Comparison of ENCODE assay signal across 11 cellular contexts in the genomic region with DNA sequence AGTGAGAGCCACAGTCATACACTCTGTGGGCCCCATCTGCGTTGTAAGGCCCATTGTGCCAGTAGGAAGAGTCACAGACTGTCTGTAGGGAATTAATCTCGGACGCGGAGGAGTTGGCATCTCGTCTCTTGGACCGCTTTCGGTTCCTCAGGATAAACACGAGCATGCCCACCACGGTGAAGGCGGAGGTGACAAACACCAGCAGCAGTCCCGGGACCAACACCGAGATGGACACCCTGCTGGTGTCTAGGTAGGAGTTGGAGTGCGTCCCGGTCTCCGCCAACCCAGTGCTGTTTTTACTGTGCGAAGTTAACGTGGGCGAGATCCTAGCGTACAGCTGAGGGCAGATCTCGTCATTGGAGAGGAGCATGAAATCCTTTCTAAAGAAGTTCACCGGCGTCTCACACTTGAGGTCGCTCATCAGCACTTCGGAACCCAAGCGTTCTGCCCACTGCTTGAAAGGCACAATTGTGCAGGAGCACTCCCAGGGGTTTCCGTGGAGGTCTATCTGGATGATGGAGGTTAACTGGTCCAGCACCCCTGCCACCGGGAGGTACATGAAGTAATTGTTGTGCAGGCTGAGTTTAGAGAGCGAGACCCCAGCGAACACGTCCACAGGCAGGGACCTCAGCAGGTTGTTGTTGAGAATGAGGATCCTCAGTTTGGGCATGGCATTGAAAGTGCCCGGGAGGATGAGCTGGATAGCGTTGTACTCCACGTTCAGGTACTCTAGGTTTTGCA. TPM values are rescaled to one million over a fixed set of nuclear protein-coding genes. Genes with fewer than 3 reads are reported as not detected.
DNase-seq lines count a peak whose midpoint lies in the region; ATAC-seq and TF ChIP-seq lines count a peak whose summit lies in the region.
"Had no signal": no experiment of that assay in that cellular context is flagged by ENCODE, and none has a peak within 500 bp of the region (broad histone marks: within the 10 kb centered on the region; RNA-seq: fewer than 3 reads in every experiment).

No MANE protein-coding gene starts in this region.

- H3K36me3 ChIP-seq in SK-N-SH (replicated peaks in 1 of 2; ENCODE audit: control insufficient read depth in 1 of 2, insufficient read depth in 2 of 2, low read length in 1 of 2) (no peaks in the 10 kb centered on the region), esophagus squamous epithelium (no peaks in the 10 kb centered on the region), neuron (ENCODE audit: insufficient read depth, low read length) (no peaks in the 10 kb centered on the region)

- no peaks in the 10 kb centered on the region for H4K20me1 ChIP-seq in SK-N-SH (ENCODE audit: insufficient read depth)

- H3K27me3 ChIP-seq in SK-N-SH (ENCODE audit: insufficient read depth) (peaks cover 41% of the 10 kb centered on the region), esophagus squamous epithelium (peaks cover 0 to 68% (median 9%) of the 10 kb centered on the region in 4 donors), neuron (ENCODE audit: insufficient read depth, low read length) (no peaks in the 10 kb centered on the region)

- H3K4me3 ChIP-seq in AG04449 (ENCODE audit: low read depth, low read length): peak overlapping the region; percentile 65
- peak overlapping the region; percentile 20 to 22; a peak in 2 of 4 replicates for H3K4me3 ChIP-seq in SK-N-SH (ENCODE audit: low read depth in 2 of 2, low read length in 1 of 2)
- peak overlapping the region in 3 of 4 donors; percentile 9 to 46 (median 21) for H3K4me3 ChIP-seq in esophagus squamous epithelium
- peak overlapping the region; percentile 63 for H3K4me3 ChIP-seq in neuron (ENCODE audit: low read length)
- H3K4me3 ChIP-seq: psoas muscle had no signal

- CTCF ChIA-PET in AG04449 (lab: Yijun Ruan, JAX): no interaction called here
- CTCF ChIA-PET in SK-N-SH (lab: Yijun Ruan, JAX): no interaction called here

- no peak overlapping the region for H3K9ac ChIP-seq in SK-N-SH

- H3K27ac ChIP-seq in SK-N-SH (ENCODE audit: low read depth in 2 of 2, low read length in 1 of 2): no peak overlapping the region
- H3K27ac ChIP-seq in esophagus squamous epithelium: no peak overlapping the region
- H3K27ac ChIP-seq: psoas muscle had no signal

- no peak for TF ChIP-seq CTCF in AG04449 (IDR thresholded peaks at IDR 0.05; ENCODE audit: insufficient read depth, low read length, missing control alignments)
- no peak for TF ChIP-seq CTCF in SK-N-SH (IDR thresholded peaks at IDR 0.05)
- no peak for TF ChIP-seq CTCF in esophagus squamous epithelium (IDR thresholded peaks at IDR 0.05)

- no peaks in the 10 kb centered on the region for H3K9me2 ChIP-seq in SK-N-SH

- H3F3A ChIP-seq in SK-N-SH (replicated peaks; ENCODE audit: insufficient read depth): no peaks in the 10 kb centered on the region

- TF ChIP-seq POLR2A in esophagus squamous epithelium (IDR thresholded peaks at IDR 0.05): no peak

- no peak for ATAC-seq in HG03439 (IDR thresholded peaks at IDR 0.05; ENCODE audit: unreplicated experiment)
- ATAC-seq: psoas muscle had no signal

- no peak for TF ChIP-seq RAD21 in SK-N-SH (IDR thresholded peaks at IDR 0.05; ENCODE audit: low read length)

- intact Hi-C loops in esophagus squamous epithelium (cut with DNase I): no loop called here

- H3K9me3 ChIP-seq in SK-N-SH (no peaks in the 10 kb centered on the region), esophagus squamous epithelium (no peaks in the 10 kb centered on the region), neuron (ENCODE audit: low read length) (peaks cover 4% of the 10 kb centered on the region)
- H3K9me3 ChIP-seq: psoas muscle had no signal

- H3K4me2 ChIP-seq in SK-N-SH: peak overlapping the region; percentile 41

- peaks cover 0 to 3% of the 10 kb centered on the region in 2 experiments; a peak in 1 of 4 replicates for H3K4me1 ChIP-seq in SK-N-SH (ENCODE audit: control insufficient read depth in 1 of 2, insufficient read depth in 2 of 2, low read depth in 1 of 2, low read length in 1 of 2)
- peaks cover 0 to 39% (median 0%) of the 10 kb centered on the region in 3 donors for H3K4me1 ChIP-seq in esophagus squamous epithelium
- peaks cover 5% of the 10 kb centered on the region for H3K4me1 ChIP-seq in neuron (ENCODE audit: insufficient read depth, low read length)
- H3K4me1 ChIP-seq: psoas muscle had no signal

- WGBS in SK-N-SH (ENCODE audit: low lambda C conversion rate): 4% methylated on average over 11 of the region's 33 CpGs
- WGBS in esophagus squamous epithelium, 2 donors: 22 to 31% methylated on average over 10 to 17 of the region's 33 CpGs

- TF ChIP-seq EP300 in SK-N-SH (IDR thresholded peaks at IDR 0.05; ENCODE audit: borderline replicate concordance in 1 of 2, low read depth in 1 of 2, low read length in 1 of 2): no peak

- DNase-seq in AG04449 (ENCODE audit: low read depth, low spot score) (no peak), SK-N-SH (no peak), esophagus squamous epithelium (lab: John Stamatoyannopoulos, UW) (no peak), NCI-H446 (lab: John Stamatoyannopoulos, UW) (no peak), NCI-H2227 (lab: John Stamatoyannopoulos, UW; ENCODE audit: unreplicated experiment) (no peak)
- DNase-seq in activated CD8-positive, alpha-beta memory T cell treated with anti-CD3 and anti-CD28 coated beads, Interleukin-2, amount 50 U/mL, for 48 hours: no peak
- DNase-seq: psoas muscle; stimulated activated naive CD4-positive, alpha-beta T cell had no signal

- H2AFZ ChIP-seq in SK-N-SH (ENCODE audit: low read depth) (no peak overlapping the region), neuron (ENCODE audit: low read depth, low read length) (no peak overlapping the region)

- H3K79me2 ChIP-seq in SK-N-SH (ENCODE audit: insufficient read depth): no peaks in the 10 kb centered on the region

- POLR2A ChIA-PET in AG04449 (lab: Yijun Ruan, JAX): no interaction called here
- POLR2A ChIA-PET in SK-N-SH (lab: Yijun Ruan, JAX): interaction anchor here (0.6 kb wide), 1 partner anchor 1221 kb away, joined by 3 read pairs; no protein-coding TSS in a partner anchor

TF ChIP-seq in SK-N-SH, 30 proteins besides CTCF, POLR2A, EP300 and RAD21:
- no peak for TF ChIP-seq GABPA (IDR thresholded peaks at IDR 0.05; ENCODE audit: low read depth)
TF ChIP-seq in SK-N-SH: peak in this region for 0.

RNA-seq across cellular contexts. Expression of a gene that starts 2.7 kb away (rescaled TPM):
- polyA plus RNA-seq in SK-N-SH (2012; rRNA removed): not detected in 2 replicates
- not detected in 2 replicates for polyA plus RNA-seq in SK-N-SH (2012; cell fraction: cytosol; rRNA removed)
- not detected in 2 replicates for polyA plus RNA-seq in SK-N-SH (2012; cell fraction: nucleus; rRNA removed)
- not detected for total RNA-seq in esophagus squamous epithelium
- total RNA-seq: fibroblast of lung, psoas muscle had no signal
